ENCODE assay signal across 12 cellular contexts in genomic region chr19:17325881-17326594, GRCh38. TPM values are rescaled to one million over a fixed set of nuclear protein-coding genes. Genes with fewer than 3 reads are reported as not detected.
DNase-seq lines count a peak whose midpoint lies in the region; ATAC-seq and TF ChIP-seq lines count a peak whose summit lies in the region.
"Had no signal": no experiment of that assay in that cellular context is flagged by ENCODE, and none has a peak within 500 bp of the region (broad histone marks: within the 10 kb centered on the region; RNA-seq: fewer than 3 reads in every experiment).

No MANE protein-coding gene starts in this region.

- H3K27me3 ChIP-seq in RWPE2 (ENCODE audit: insufficient read depth, poor library complexity, severe bottlenecking), result no peaks in the 10 kb centered on the region
- H3K27me3 ChIP-seq in mesenchymal stem cell (ENCODE audit: control insufficient read depth in 1 of 2, insufficient read depth in 1 of 2, low read length in 2 of 2), result no peaks in the 10 kb centered on the region
- no peaks in the 10 kb centered on the region for H3K27me3 ChIP-seq in thyroid gland
- no peaks in the 10 kb centered on the region for H3K27me3 ChIP-seq in Caco-2 (replicated peaks; ENCODE audit: control insufficient read depth, insufficient read depth, low read length)
- H3K27me3 ChIP-seq: pancreas had no signal

- intact Hi-C loops in thyroid gland (cut with DNase I), result no loop called here
- intact Hi-C loops in Caco-2 (cut with micrococcal nuclease; ENCODE audit: unreplicated experiment), result loop anchor here (5.0 kb wide), 1 partner anchor 34 kb away; no protein-coding TSS in a partner anchor

- H2BK12ac ChIP-seq in mesenchymal stem cell (ENCODE audit: low read length in 2 of 2), result no peak overlapping the region

- H3K4me1 ChIP-seq in RWPE2 (ENCODE audit: insufficient read depth, poor library complexity, severe bottlenecking) (peaks cover 13% of the 10 kb centered on the region), mesenchymal stem cell (ENCODE audit: control insufficient read depth, insufficient read depth, low read depth, low read length) (peaks cover 42% of the 10 kb centered on the region), thyroid gland (peaks cover 10 to 22% of the 10 kb centered on the region in 2 donors), Caco-2 (peaks cover 20% of the 10 kb centered on the region)

- no peak overlapping the region for H2BK120ac ChIP-seq in mesenchymal stem cell (ENCODE audit: low read depth, low read length)

- H3K4me2 ChIP-seq in mesenchymal stem cell (ENCODE audit: low read length, poor library complexity, severe bottlenecking), result peak overlapping the region; percentile 23

- ATAC-seq in RWPE2 (ENCODE audit: low read depth) (peak; percentile 40), GM18519 (IDR thresholded peaks at IDR 0.05; ENCODE audit: low FRiP score, unreplicated experiment) (no peak)
- ATAC-seq: pancreas; stimulated activated naive B cell treated with anti-CD40 and anti-IgM and Interleukin-4, amounts not matched to agents 10 μg/mL and 1 μg/mL and 100 μg/mL, for 72 hours had no signal

- no peak for TF ChIP-seq POLR2A in thyroid gland (IDR thresholded peaks at IDR 0.05)

- no peak overlapping the region for H3K4me3 ChIP-seq in RWPE2 (ENCODE audit: severe bottlenecking)
- H3K4me3 ChIP-seq in mesenchymal stem cell (ENCODE audit: insufficient read depth in 1 of 2, low read depth in 1 of 2, low read length in 2 of 2), result no peak overlapping the region
- no peak overlapping the region for H3K4me3 ChIP-seq in thyroid gland (replicated peaks in 1 of 3)
- no peak overlapping the region for H3K4me3 ChIP-seq in Caco-2 (ENCODE audit: low read depth, low read length)
- H3K4me3 ChIP-seq: pancreas had no signal

- no peak overlapping the region for H3K14ac ChIP-seq in mesenchymal stem cell (ENCODE audit: low read length in 2 of 2)

- no peak for DNase-seq in RWPE2 (ENCODE audit: low spot score)
- no peak for DNase-seq in epithelial cell of prostate (ENCODE audit: low read depth, low spot score)
- no peak for DNase-seq in mesenchymal stem cell
- DNase-seq in thyroid gland, result peak; percentile 24 to 31
- DNase-seq in Caco-2, result no peak
- no peak for DNase-seq in LoVo (ENCODE audit: low spot score)
- DNase-seq: activated CD4-positive, CD25-positive, alpha-beta regulatory T cell; CD8-positive, alpha-beta memory T cell; NCI-H187 treated with DMSO at 0.1 percent for 48 hours; pancreas; stimulated activated naive B cell treated with anti-CD40 and anti-IgM and Interleukin-4, amounts not matched to agents 10 μg/mL and 1 μg/mL and 100 μg/mL, for 72 hours had no signal

- no peaks in the 10 kb centered on the region for H3K27me3 Mint-ChIP-seq in Caco-2 (ENCODE audit: insufficient read depth, unreplicated experiment)
- H3K27me3 Mint-ChIP-seq: CD8-positive, alpha-beta memory T cell had no signal

- 95% methylated on average over 14 of the region's 17 CpGs for WGBS in mesenchymal stem cell
- 82 to 83% methylated on average over 17 of the region's 17 CpGs for WGBS in thyroid gland, 2 donors

- TF ChIP-seq CTCF in RWPE2 (IDR thresholded peaks at IDR 0.05; ENCODE audit: poor library complexity, severe bottlenecking) (no peak), thyroid gland (IDR thresholded peaks at IDR 0.05) (no peak), Caco-2 (IDR thresholded peaks at IDR 0.05; ENCODE audit: insufficient read depth in 1 of 2, low read depth in 1 of 2, low read length in 1 of 2, severe bottlenecking in 1 of 2, unreplicated experiment in 1 of 2) (no peak)

- POLR2A ChIA-PET in Caco-2 (lab: Charles Lee), result interaction anchor here (0.9 kb wide), 1 partner anchor 17 kb away, joined by 4 read pairs; no protein-coding TSS in a partner anchor

- H3K36me3 ChIP-seq in RWPE2 (ENCODE audit: low read depth) (peaks cover 9% of the 10 kb centered on the region; the same call in 1 of the 2 replicates), mesenchymal stem cell (ENCODE audit: control insufficient read depth in 1 of 2, insufficient read depth in 2 of 2, low read depth in 1 of 2, low read length in 2 of 2) (peaks cover 30 to 62% of the 10 kb centered on the region in 2 experiments), thyroid gland (peaks cover 0 to 9% of the 10 kb centered on the region in 2 donors), Caco-2 (ENCODE audit: control insufficient read depth, insufficient read depth, low read length) (no peaks in the 10 kb centered on the region; the same call in none of the 2 replicates)

- H2AK5ac ChIP-seq in mesenchymal stem cell (ENCODE audit: low read length, severe bottlenecking), result no peak overlapping the region

- H4K91ac ChIP-seq in mesenchymal stem cell (ENCODE audit: low read length), result no peak overlapping the region

- no peak overlapping the region for H3K27ac Mint-ChIP-seq in Caco-2 (ENCODE audit: unreplicated experiment)
- H3K27ac Mint-ChIP-seq: stimulated activated naive B cell treated with anti-CD40 and anti-IgM and Interleukin-4, amounts not matched to agents 10 μg/mL and 1 μg/mL and 100 μg/mL, for 72 hours had no signal

- no peak overlapping the region for H3K4ac ChIP-seq in mesenchymal stem cell (ENCODE audit: low read depth in 1 of 2, low read length in 2 of 2)

- H3K79me1 ChIP-seq in mesenchymal stem cell (replicated peaks; ENCODE audit: low read length, poor library complexity, severe bottlenecking), result peaks cover 13% of the 10 kb centered on the region

- no peak overlapping the region for H3K18ac ChIP-seq in mesenchymal stem cell (ENCODE audit: low read depth in 1 of 2, low read length in 2 of 2)

- no peak overlapping the region for H4K8ac ChIP-seq in mesenchymal stem cell (ENCODE audit: low read length)

- H3K23ac ChIP-seq in mesenchymal stem cell (ENCODE audit: low read length in 2 of 2), result no peak overlapping the region

- no peak overlapping the region for H3K9ac ChIP-seq in mesenchymal stem cell (ENCODE audit: low read length)

- no TSS peak for BruUV-seq in Caco-2 (replicated peaks; lab: Mats Ljungman, UMichigan)

- no peak overlapping the region for H2BK15ac ChIP-seq in mesenchymal stem cell (ENCODE audit: low read depth, poor library complexity, severe bottlenecking)

- H2AFZ ChIP-seq in mesenchymal stem cell (ENCODE audit: low read depth, low read length), result no peak overlapping the region

- no peak overlapping the region for H2BK5ac ChIP-seq in mesenchymal stem cell (ENCODE audit: low read depth, low read length, poor library complexity, severe bottlenecking)

- no peak overlapping the region for H3K4me3 Mint-ChIP-seq in Caco-2 (ENCODE audit: unreplicated experiment)
- H3K4me3 Mint-ChIP-seq: stimulated activated naive B cell treated with anti-CD40 and anti-IgM and Interleukin-4, amounts not matched to agents 10 μg/mL and 1 μg/mL and 100 μg/mL, for 72 hours had no signal

- H3K36me3 Mint-ChIP-seq in Caco-2 (ENCODE audit: insufficient read depth, unreplicated experiment), result peaks cover 35% of the 10 kb centered on the region

- CTCF ChIA-PET in Caco-2 (lab: Charles Lee), result interaction anchor here (0.5 to 1.7 kb wide), 3 partner anchors 10 to 34 kb away, joined by 3 to 7 read pairs (median 7); partner anchors contain the start of gene MRPL34

- H3K27ac ChIP-seq in RWPE2 (ENCODE audit: poor library complexity, severe bottlenecking), result peak overlapping the region; percentile 52
- peak overlapping the region; percentile 21 for H3K27ac ChIP-seq in epithelial cell of prostate
- peak overlapping the region; percentile 50 for H3K27ac ChIP-seq in mesenchymal stem cell (ENCODE audit: low read length, poor library complexity, severe bottlenecking)
- H3K27ac ChIP-seq in thyroid gland, result no peak overlapping the region
- H3K27ac ChIP-seq: pancreas had no signal

- no peaks in the 10 kb centered on the region for H3K4me1 Mint-ChIP-seq in Caco-2 (ENCODE audit: low read depth, unreplicated experiment)

- H3K9me3 Mint-ChIP-seq in Caco-2 (ENCODE audit: unreplicated experiment), result no peaks in the 10 kb centered on the region
- H3K9me3 Mint-ChIP-seq: CD8-positive, alpha-beta memory T cell; stimulated activated naive B cell treated with anti-CD40 and anti-IgM and Interleukin-4, amounts not matched to agents 10 μg/mL and 1 μg/mL and 100 μg/mL, for 72 hours had no signal

- H3K9me3 ChIP-seq in RWPE2 (ENCODE audit: severe bottlenecking) (no peaks in the 10 kb centered on the region), mesenchymal stem cell (ENCODE audit: control insufficient read depth, low read length) (no peaks in the 10 kb centered on the region), thyroid gland (no peaks in the 10 kb centered on the region), Caco-2 (no peaks in the 10 kb centered on the region)
- H3K9me3 ChIP-seq: pancreas had no signal

RNA-seq across cellular contexts. Expression of gene ANO8, which starts 8.6 kb away (rescaled TPM):
- polyA plus RNA-seq in mesenchymal stem cell (2013, experiment 1 of 2), result 5.5 TPM
- polyA plus RNA-seq in mesenchymal stem cell (2013, experiment 2 of 2), result 5.3 TPM
- total RNA-seq in thyroid gland (10 to 100 TPM in 1 of 4 donors, 1 to 10 TPM in 3; 5.0 to 10.9 (median 5.9) TPM), Caco-2 (2022) (11.5 TPM in 2 replicates)

RNA-seq across cellular contexts. Expression of gene GTPBP3, which starts 11.3 kb away (rescaled TPM):
- polyA plus RNA-seq in mesenchymal stem cell (2013, experiment 1 of 2), result 8.4 TPM
- 8.6 TPM for polyA plus RNA-seq in mesenchymal stem cell (2013, experiment 2 of 2)
- total RNA-seq in thyroid gland (10 to 100 TPM; 17.7 to 21.8 (median 19.6) TPM), Caco-2 (2022) (50.1 and 50.7 TPM in 2 replicates)

RNA-seq across cellular contexts. Expression of gene DDA1, which starts 16.7 kb away (rescaled TPM):
- polyA plus RNA-seq in mesenchymal stem cell (2013, experiment 1 of 2), result 151 TPM
- 152 TPM for polyA plus RNA-seq in mesenchymal stem cell (2013, experiment 2 of 2)
- total RNA-seq in thyroid gland (10 to 100 TPM; 14.5 to 40.4 (median 20.1) TPM), Caco-2 (2022) (43.8 and 55.6 TPM in 2 replicates)

RNA-seq across cellular contexts. Expression of gene MRPL34, which starts 20.4 kb away (rescaled TPM):
- polyA plus RNA-seq in mesenchymal stem cell (2013, experiment 1 of 2), result 81.3 TPM
- 83.5 TPM for polyA plus RNA-seq in mesenchymal stem cell (2013, experiment 2 of 2)
- total RNA-seq in thyroid gland (100 to 1,000 TPM in 3 of 4 donors, 10 to 100 TPM in 1; 95.8 to 311 (median 149) TPM), Caco-2 (2022) (78.9 and 88.5 TPM in 2 replicates)

RNA-seq across cellular contexts. Expression of gene ABHD8, which starts 22.8 kb away (rescaled TPM):
- 5.3 TPM for polyA plus RNA-seq in mesenchymal stem cell (2013, experiment 1 of 2)
- polyA plus RNA-seq in mesenchymal stem cell (2013, experiment 2 of 2), result 5.1 TPM
- total RNA-seq in thyroid gland (10 to 100 TPM; 14.4 to 31.2 (median 23.3) TPM), Caco-2 (2022) (9.4 and 11.3 TPM in 2 replicates)

Comparison
In these comparisons a context has a peak if more than half of its experiments do, and no peak if none do; other contexts are left out.
1. DNase-seq: peak in thyroid gland (2 of 2); none in RWPE2 (single experiment), epithelial cell of prostate (single experiment), mesenchymal stem cell (single experiment), Caco-2 (0 of 2) and LoVo (single experiment).
2. H3K27ac ChIP-seq: peak in RWPE2 (single experiment), epithelial cell of prostate (single experiment) and mesenchymal stem cell (single experiment); none in thyroid gland (0 of 3).